Comparison of ENCODE assay signal across 10 cellular contexts in the genomic region with DNA sequence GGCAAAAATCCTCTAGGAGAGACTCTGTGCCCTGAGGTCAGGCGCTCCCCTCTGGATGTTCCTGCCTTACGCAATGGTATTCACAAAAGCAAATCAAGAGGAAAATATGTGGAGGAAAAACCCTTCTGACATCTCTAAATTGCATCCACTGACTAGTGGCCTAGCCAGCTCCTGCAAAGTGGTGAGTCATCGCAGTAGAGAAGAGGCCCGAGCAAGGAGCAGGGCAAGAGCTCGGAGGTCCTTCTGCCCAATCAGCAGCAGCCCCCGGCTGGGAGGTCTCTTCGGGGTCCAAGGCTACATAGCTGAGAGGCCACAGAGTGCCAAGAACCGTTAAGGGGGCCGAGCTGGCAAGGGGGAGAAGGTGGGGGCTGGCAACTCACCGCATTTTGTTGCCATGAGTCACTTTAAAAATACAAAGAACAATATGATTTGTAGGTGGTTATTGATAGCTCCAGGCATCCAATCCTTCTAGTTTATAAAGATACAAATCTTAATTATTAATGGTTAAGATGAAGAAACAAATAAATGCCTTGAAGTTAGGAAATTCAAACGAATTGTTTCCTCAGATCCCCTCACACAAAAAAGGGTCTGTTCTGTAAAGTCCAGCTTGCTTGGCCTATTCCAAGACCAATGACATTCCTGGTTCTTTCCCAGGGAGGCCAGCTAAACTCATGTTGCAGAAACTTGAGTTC.
DNase-seq lines count a peak whose midpoint lies in the region; ATAC-seq and TF ChIP-seq lines count a peak whose summit lies in the region.
"Had no signal": no experiment of that assay in that cellular context is flagged by ENCODE, and none has a peak within 500 bp of the region (broad histone marks: within the 10 kb centered on the region; RNA-seq: fewer than 3 reads in every experiment).

No MANE protein-coding gene starts in this region.

- H3K9me3 ChIP-seq in vagina: no peaks in the 10 kb centered on the region
- H3K9me3 ChIP-seq in OCI-LY7 (ENCODE audit: low read length): no peaks in the 10 kb centered on the region
- H3K9me3 ChIP-seq: BLaER1 had no signal

- H3K27ac ChIP-seq in vagina: peak overlapping the region; percentile 82
- H3K27ac ChIP-seq in OCI-LY7 (ENCODE audit: low read depth, low read length, poor library complexity, severe bottlenecking): no peak overlapping the region
- H3K27ac ChIP-seq: BLaER1, cardiac muscle cell had no signal

- no peaks in the 10 kb centered on the region for H3K36me3 ChIP-seq in vagina
- H3K36me3 ChIP-seq in OCI-LY7 (ENCODE audit: insufficient read depth, low read length): no peaks in the 10 kb centered on the region
- H3K36me3 ChIP-seq: BLaER1, cardiac muscle cell had no signal

- POLR2A ChIA-PET in OCI-LY7 (lab: Charles Lee): interaction anchor here (0.6 to 1.0 kb wide), 2 partner anchors 10 to 161 kb away, joined by 3 to 5 read pairs; no protein-coding TSS in a partner anchor

- BruUV-seq in OCI-LY7 (replicated peaks; lab: Mats Ljungman, UMichigan): no TSS peak

- no peaks in the 10 kb centered on the region for H3K9me2 ChIP-seq in OCI-LY7 (ENCODE audit: insufficient read depth, low read length)

- DNase-seq in NCI-H2196 (lab: John Stamatoyannopoulos, UW; ENCODE audit: unreplicated experiment) (peak; percentile 30), NCI-H2196 treated with DMSO at 0.1 percent for 48 hours (lab: John Stamatoyannopoulos, UW; ENCODE audit: unreplicated experiment) (no peak), dermis blood vessel endothelial cell (peak; percentile 97), medulla oblongata (ENCODE audit: extremely low spot score) (peak; percentile 37), vagina (ENCODE audit: extremely low spot score in 2 of 2) (peak in 1 of 2 donors; percentile 96), OCI-LY7 (ENCODE audit: low spot score) (no peak), globus pallidus (ENCODE audit: low spot score) (no peak)

- TF ChIP-seq CTCF in vagina (IDR thresholded peaks at IDR 0.05) (peak in 1 of 3 experiments; percentile 9), OCI-LY7 (conservative IDR thresholded peaks at IDR 0.05; ENCODE audit: low read length) (no peak)

- H4K20me1 ChIP-seq in OCI-LY7 (ENCODE audit: insufficient read depth, low read length): no peaks in the 10 kb centered on the region
- H4K20me1 ChIP-seq: BLaER1 had no signal

- ATAC-seq in HG03565 (IDR thresholded peaks at IDR 0.05; ENCODE audit: unreplicated experiment): no peak

- no peak overlapping the region for H3K4me2 ChIP-seq in OCI-LY7 (ENCODE audit: low read length)
- H3K4me2 ChIP-seq: BLaER1 had no signal

- H2AFZ ChIP-seq in OCI-LY7 (ENCODE audit: low read length): no peak overlapping the region

- no peak overlapping the region for H3K4me3 ChIP-seq in vagina
- no peak overlapping the region for H3K4me3 ChIP-seq in OCI-LY7 (ENCODE audit: low read depth, low read length, poor library complexity, severe bottlenecking)
- H3K4me3 ChIP-seq: BLaER1, cardiac muscle cell had no signal

- CTCF ChIA-PET in OCI-LY7 (lab: Charles Lee; ENCODE audit: unreplicated experiment): interaction anchor here (0.6 kb wide), 1 partner anchor 10 kb away, joined by 6 read pairs; no protein-coding TSS in a partner anchor

- H3K27me3 ChIP-seq in vagina: no peaks in the 10 kb centered on the region
- H3K27me3 ChIP-seq: BLaER1, cardiac muscle cell had no signal

- H3K79me2 ChIP-seq in OCI-LY7 (ENCODE audit: insufficient read depth, low read depth, low read length): no peaks in the 10 kb centered on the region

- H3K4me1 ChIP-seq in vagina (peaks cover 40% of the 10 kb centered on the region), OCI-LY7 (ENCODE audit: insufficient read depth, low read length, poor library complexity, severe bottlenecking) (no peaks in the 10 kb centered on the region)
- H3K4me1 ChIP-seq: BLaER1 had no signal

- intact Hi-C loops in vagina (cut with DNase I) (loop anchor here (1.0 kb wide), 1 partner anchor 213 kb away; no protein-coding TSS in a partner anchor), OCI-LY7 (cut with micrococcal nuclease; ENCODE audit: unreplicated experiment) (no loop called here)

- no peak for TF ChIP-seq POLR2A in vagina (IDR thresholded peaks at IDR 0.05)

Comparison
In these comparisons a context has a peak if more than half of its experiments do, and no peak if none do; other contexts are left out.
1. DNase-seq: peak in NCI-H2196 (single experiment), dermis blood vessel endothelial cell (single experiment) and medulla oblongata (single experiment); none in NCI-H2196 treated with DMSO at 0.1 percent for 48 hours (single experiment), OCI-LY7 (single experiment) and globus pallidus (single experiment).